In genomic region chr18:677951-678363, GRCh38 we compare ENCODE assay signal across 1 cellular context.
TF ChIP-seq lines count a peak whose summit lies in the region.

No MANE protein-coding gene starts in this region.

TF ChIP-seq in WTC11, 78 proteins besides CTCF, POLR2A, EP300 and RAD21 (continued from another document):
- TF ChIP-seq E2F1 (CRISPR knock-in tag; IDR thresholded peaks at IDR 0.05), result no peak
- no peak for TF ChIP-seq E2F4 (CRISPR knock-in tag; IDR thresholded peaks at IDR 0.05; ENCODE audit: borderline replicate concordance, low read depth)
- no peak for TF ChIP-seq ZNF138 (CRISPR knock-in tag; conservative IDR thresholded peaks at IDR 0.05)
- no peak for TF ChIP-seq ATF2 (CRISPR knock-in tag; IDR thresholded peaks at IDR 0.05; ENCODE audit: borderline replicate concordance, low read depth)
- no peak for TF ChIP-seq RELA (CRISPR knock-in tag; IDR thresholded peaks at IDR 0.05; ENCODE audit: borderline replicate concordance)
